1 cellular context compared by ENCODE assay signal in genomic region chr3:12484198-12484982, GRCh38.
TF ChIP-seq lines count a peak whose summit lies in the region.

TSEN2 (plus strand) TSS chr3:12484480; CDS start chr3:12489801, 5,321 bp downstream.

TF ChIP-seq in K562, 482 proteins besides CTCF, POLR2A, EP300 and RAD21 (continued from another document and continues in another):
- peak; percentile 73 for TF ChIP-seq GMEB1 (CRISPR knock-in tag; IDR thresholded peaks at IDR 0.05)
- TF ChIP-seq HCFC1 (IDR thresholded peaks at IDR 0.05; ENCODE audit: low read depth, low read length), result peak; percentile 61
- TF ChIP-seq HLTF (IDR thresholded peaks at IDR 0.05), result 0 out of 2 replicates have a peak, but pooled peaks have one; percentile 25
- TF ChIP-seq, protein P1, sequence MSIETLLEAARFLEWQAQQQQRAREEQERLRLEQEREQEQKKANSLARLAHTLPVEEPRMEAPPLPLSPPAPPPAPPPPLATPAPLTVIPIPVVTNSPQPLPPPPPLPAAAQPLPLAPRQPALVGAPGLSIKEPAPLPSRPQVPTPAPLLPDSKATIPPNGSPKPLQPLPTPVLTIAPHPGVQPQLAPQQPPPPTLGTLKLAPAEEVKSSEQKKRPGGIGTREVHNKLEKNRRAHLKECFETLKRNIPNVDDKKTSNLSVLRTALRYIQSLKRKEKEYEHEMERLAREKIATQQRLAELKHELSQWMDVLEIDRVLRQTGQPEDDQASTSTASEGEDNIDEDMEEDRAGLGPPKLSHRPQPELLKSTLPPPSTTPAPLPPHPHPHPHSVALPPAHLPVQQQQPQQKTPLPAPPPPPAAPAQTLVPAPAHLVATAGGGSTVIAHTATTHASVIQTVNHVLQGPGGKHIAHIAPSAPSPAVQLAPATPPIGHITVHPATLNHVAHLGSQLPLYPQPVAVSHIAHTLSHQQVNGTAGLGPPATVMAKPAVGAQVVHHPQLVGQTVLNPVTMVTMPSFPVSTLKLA (conservative IDR thresholded peaks at IDR 0.05), result peak; percentile 95 to 98
- TF ChIP-seq E2F1 (CRISPR knock-in tag; IDR thresholded peaks at IDR 0.05), result 0 out of 2 replicates have a peak, but pooled peaks have one; percentile 64
- 0 out of 2 replicates have a peak, but pooled peaks have one; percentile 31 for TF ChIP-seq LARP7 (IDR thresholded peaks at IDR 0.05)
- peak; percentile 68 for TF ChIP-seq RBM22 (IDR thresholded peaks at IDR 0.05; ENCODE audit: low read depth, low read length, poor library complexity, severe bottlenecking)
- no peak for TF ChIP-seq AFF1 (IDR thresholded peaks at IDR 0.05; ENCODE audit: low read depth in 1 of 2, partially characterized antibody in 2 of 2)
- TF ChIP-seq THRB (CRISPR knock-in tag; conservative IDR thresholded peaks at IDR 0.05), result no peak
- TF ChIP-seq PHF20 (IDR thresholded peaks at IDR 0.05; ENCODE audit: partially characterized antibody), result peak; percentile 79
- TF ChIP-seq, protein P2, sequence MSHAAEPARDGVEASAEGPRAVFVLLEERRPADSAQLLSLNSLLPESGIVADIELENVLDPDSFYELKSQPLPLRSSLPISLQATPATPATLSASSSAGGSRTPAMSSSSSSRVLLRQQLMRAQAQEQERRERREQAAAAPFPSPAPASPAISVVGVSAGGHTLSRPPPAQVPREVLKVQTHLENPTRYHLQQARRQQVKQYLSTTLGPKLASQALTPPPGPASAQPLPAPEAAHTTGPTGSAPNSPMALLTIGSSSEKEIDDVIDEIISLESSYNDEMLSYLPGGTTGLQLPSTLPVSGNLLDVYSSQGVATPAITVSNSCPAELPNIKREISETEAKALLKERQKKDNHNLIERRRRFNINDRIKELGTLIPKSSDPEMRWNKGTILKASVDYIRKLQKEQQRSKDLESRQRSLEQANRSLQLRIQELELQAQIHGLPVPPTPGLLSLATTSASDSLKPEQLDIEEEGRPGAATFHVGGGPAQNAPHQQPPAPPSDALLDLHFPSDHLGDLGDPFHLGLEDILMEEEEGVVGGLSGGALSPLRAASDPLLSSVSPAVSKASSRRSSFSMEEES (CRISPR knock-in tag; IDR thresholded peaks at IDR 0.05), result peak; percentile 79
- no peak for TF ChIP-seq SREBF2 (CRISPR knock-in tag; IDR thresholded peaks at IDR 0.05)
- TF ChIP-seq PML (IDR thresholded peaks at IDR 0.05; ENCODE audit: low read length), result peak; percentile 72; the same call in 1 of the 2 replicates
- TF ChIP-seq, protein P3, sequence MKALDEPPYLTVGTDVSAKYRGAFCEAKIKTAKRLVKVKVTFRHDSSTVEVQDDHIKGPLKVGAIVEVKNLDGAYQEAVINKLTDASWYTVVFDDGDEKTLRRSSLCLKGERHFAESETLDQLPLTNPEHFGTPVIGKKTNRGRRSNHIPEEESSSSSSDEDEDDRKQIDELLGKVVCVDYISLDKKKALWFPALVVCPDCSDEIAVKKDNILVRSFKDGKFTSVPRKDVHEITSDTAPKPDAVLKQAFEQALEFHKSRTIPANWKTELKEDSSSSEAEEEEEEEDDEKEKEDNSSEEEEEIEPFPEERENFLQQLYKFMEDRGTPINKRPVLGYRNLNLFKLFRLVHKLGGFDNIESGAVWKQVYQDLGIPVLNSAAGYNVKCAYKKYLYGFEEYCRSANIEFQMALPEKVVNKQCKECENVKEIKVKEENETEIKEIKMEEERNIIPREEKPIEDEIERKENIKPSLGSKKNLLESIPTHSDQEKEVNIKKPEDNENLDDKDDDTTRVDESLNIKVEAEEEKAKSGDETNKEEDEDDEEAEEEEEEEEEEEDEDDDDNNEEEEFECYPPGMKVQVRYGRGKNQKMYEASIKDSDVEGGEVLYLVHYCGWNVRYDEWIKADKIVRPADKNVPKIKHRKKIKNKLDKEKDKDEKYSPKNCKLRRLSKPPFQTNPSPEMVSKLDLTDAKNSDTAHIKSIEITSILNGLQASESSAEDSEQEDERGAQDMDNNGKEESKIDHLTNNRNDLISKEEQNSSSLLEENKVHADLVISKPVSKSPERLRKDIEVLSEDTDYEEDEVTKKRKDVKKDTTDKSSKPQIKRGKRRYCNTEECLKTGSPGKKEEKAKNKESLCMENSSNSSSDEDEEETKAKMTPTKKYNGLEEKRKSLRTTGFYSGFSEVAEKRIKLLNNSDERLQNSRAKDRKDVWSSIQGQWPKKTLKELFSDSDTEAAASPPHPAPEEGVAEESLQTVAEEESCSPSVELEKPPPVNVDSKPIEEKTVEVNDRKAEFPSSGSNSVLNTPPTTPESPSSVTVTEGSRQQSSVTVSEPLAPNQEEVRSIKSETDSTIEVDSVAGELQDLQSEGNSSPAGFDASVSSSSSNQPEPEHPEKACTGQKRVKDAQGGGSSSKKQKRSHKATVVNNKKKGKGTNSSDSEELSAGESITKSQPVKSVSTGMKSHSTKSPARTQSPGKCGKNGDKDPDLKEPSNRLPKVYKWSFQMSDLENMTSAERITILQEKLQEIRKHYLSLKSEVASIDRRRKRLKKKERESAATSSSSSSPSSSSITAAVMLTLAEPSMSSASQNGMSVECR (CRISPR knock-in tag; IDR thresholded peaks at IDR 0.05), result peak; percentile 93
- no peak for TF ChIP-seq POLR2AphosphoS2 (IDR thresholded peaks at IDR 0.05; ENCODE audit: low read length)
- TF ChIP-seq, protein P4, sequence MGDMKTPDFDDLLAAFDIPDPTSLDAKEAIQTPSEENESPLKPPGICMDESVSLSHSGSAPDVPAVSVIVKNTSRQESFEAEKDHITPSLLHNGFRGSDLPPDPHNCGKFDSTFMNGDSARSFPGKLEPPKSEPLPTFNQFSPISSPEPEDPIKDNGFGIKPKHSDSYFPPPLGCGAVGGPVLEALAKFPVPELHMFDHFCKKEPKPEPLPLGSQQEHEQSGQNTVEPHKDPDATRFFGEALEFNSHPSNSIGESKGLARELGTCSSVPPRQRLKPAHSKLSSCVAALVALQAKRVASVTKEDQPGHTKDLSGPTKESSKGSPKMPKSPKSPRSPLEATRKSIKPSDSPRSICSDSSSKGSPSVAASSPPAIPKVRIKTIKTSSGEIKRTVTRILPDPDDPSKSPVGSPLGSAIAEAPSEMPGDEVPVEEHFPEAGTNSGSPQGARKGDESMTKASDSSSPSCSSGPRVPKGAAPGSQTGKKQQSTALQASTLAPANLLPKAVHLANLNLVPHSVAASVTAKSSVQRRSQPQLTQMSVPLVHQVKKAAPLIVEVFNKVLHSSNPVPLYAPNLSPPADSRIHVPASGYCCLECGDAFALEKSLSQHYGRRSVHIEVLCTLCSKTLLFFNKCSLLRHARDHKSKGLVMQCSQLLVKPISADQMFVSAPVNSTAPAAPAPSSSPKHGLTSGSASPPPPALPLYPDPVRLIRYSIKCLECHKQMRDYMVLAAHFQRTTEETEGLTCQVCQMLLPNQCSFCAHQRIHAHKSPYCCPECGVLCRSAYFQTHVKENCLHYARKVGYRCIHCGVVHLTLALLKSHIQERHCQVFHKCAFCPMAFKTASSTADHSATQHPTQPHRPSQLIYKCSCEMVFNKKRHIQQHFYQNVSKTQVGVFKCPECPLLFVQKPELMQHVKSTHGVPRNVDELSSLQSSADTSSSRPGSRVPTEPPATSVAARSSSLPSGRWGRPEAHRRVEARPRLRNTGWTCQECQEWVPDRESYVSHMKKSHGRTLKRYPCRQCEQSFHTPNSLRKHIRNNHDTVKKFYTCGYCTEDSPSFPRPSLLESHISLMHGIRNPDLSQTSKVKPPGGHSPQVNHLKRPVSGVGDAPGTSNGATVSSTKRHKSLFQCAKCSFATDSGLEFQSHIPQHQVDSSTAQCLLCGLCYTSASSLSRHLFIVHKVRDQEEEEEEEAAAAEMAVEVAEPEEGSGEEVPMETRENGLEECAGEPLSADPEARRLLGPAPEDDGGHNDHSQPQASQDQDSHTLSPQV (IDR thresholded peaks at IDR 0.05), result no peak
- TF ChIP-seq NEUROD1 (IDR thresholded peaks at IDR 0.05; ENCODE audit: borderline replicate concordance, low read depth, low read length, partially characterized antibody), result peak; percentile 50
- no peak for TF ChIP-seq DACH1 (IDR thresholded peaks at IDR 0.05; ENCODE audit: partially characterized antibody)
- TF ChIP-seq MTA3 (IDR thresholded peaks at IDR 0.05; ENCODE audit: borderline replicate concordance), result peak; percentile 90
- no peak for TF ChIP-seq SRSF9 (IDR thresholded peaks at IDR 0.05; ENCODE audit: borderline replicate concordance, low read depth, low read length)
- TF ChIP-seq EP400 (IDR thresholded peaks at IDR 0.05), result peak; percentile 99
- peak; percentile 95 for TF ChIP-seq L3MBTL2 (IDR thresholded peaks at IDR 0.05)
- TF ChIP-seq USF2 (CRISPR knock-in tag; IDR thresholded peaks at IDR 0.05), result peak; percentile 83
- peak; percentile 100 for TF ChIP-seq NRF1 (conservative IDR thresholded peaks at IDR 0.05 in 1 of 2, IDR thresholded peaks at IDR 0.05 in 1 of 2)
- no peak for TF ChIP-seq TCF3 (CRISPR knock-in tag; IDR thresholded peaks at IDR 0.05)
- TF ChIP-seq, protein P5, sequence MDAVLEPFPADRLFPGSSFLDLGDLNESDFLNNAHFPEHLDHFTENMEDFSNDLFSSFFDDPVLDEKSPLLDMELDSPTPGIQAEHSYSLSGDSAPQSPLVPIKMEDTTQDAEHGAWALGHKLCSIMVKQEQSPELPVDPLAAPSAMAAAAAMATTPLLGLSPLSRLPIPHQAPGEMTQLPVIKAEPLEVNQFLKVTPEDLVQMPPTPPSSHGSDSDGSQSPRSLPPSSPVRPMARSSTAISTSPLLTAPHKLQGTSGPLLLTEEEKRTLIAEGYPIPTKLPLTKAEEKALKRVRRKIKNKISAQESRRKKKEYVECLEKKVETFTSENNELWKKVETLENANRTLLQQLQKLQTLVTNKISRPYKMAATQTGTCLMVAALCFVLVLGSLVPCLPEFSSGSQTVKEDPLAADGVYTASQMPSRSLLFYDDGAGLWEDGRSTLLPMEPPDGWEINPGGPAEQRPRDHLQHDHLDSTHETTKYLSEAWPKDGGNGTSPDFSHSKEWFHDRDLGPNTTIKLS (IDR thresholded peaks at IDR 0.05; ENCODE audit: borderline replicate concordance, low read depth), result peak; percentile 15; the same call in 1 of the 2 replicates
- peak; percentile 63; the same call in 1 of the 2 replicates for TF ChIP-seq ZNF232 (CRISPR knock-in tag; IDR thresholded peaks at IDR 0.05)
- peak; percentile 98 for TF ChIP-seq RFX1 (IDR thresholded peaks at IDR 0.05)
- peak; percentile 73 for TF ChIP-seq POU5F1 (IDR thresholded peaks at IDR 0.05; ENCODE audit: borderline replicate concordance, low read depth, low read length, partially characterized antibody)
